ENCODE assay signal across 19 cellular contexts in genomic region chr10:25130911-25131310, GRCh38. TPM values are rescaled to one million over a fixed set of nuclear protein-coding genes. Genes with fewer than 3 reads are reported as not detected.
DNase-seq lines count a peak whose midpoint lies in the region; ATAC-seq and TF ChIP-seq lines count a peak whose summit lies in the region.
"Had no signal": no experiment of that assay in that cellular context is flagged by ENCODE, and none has a peak within 500 bp of the region (broad histone marks: within the 10 kb centered on the region; RNA-seq: fewer than 3 reads in every experiment).

No MANE protein-coding gene starts in this region.

- no peak for ATAC-seq in GM21619 (IDR thresholded peaks at IDR 0.05; ENCODE audit: unreplicated experiment)
- ATAC-seq: psoas muscle had no signal

- peak; percentile 6 for DNase-seq in EL
- DNase-seq in M059J (ENCODE audit: low read depth) = peak; percentile 0
- DNase-seq in cardiac fibroblast (ENCODE audit: low read depth in 2 of 2) = peak; percentile 45 to 77
- peak; percentile 6 for DNase-seq in skeletal muscle cell (ENCODE audit: low read depth)
- DNase-seq in NCI-H748 (lab: John Stamatoyannopoulos, UW; ENCODE audit: unreplicated experiment) = no peak
- DNase-seq in T-helper 2 cell = no peak
- no peak for DNase-seq in NCI-H1436 treated with DMSO at 0.1 percent for 48 hours (lab: John Stamatoyannopoulos, UW)
- DNase-seq: activated CD4-positive, CD25-positive, alpha-beta regulatory T cell treated with anti-CD3 and anti-CD28 coated beads, Interleukin-2, amount 50 U/mL, for 72 hours; colonic mucosa; hippocampal formation; NCI-H187 treated with DMSO at 0.1 percent for 48 hours; NCI-H345; Peyer's patch; psoas muscle; SK-N-SH; stimulated activated CD4-positive, alpha-beta T cell treated with anti-CD3 and anti-CD28 coated beads, Interleukin-4, amount 100 ng/mL, for 4 hours; stomach; T-helper 9 cell had no signal

- no peak for TF ChIP-seq CTCF in cardiac fibroblast (IDR thresholded peaks at IDR 0.05; ENCODE audit: low read depth, low read length)

- H3K4me3 ChIP-seq in cardiac fibroblast (replicated peaks in 1 of 2; ENCODE audit: low read depth in 2 of 2, low read length in 2 of 2) (no peak overlapping the region), skeletal muscle cell (ENCODE audit: low read depth, low read length) (no peak overlapping the region)
- H3K4me3 ChIP-seq: colonic mucosa, Peyer's patch, psoas muscle, stomach had no signal

RNA-seq across cellular contexts. Expression of gene GPR158, which starts 43.9 kb away (rescaled TPM):
- 0.02 TPM in 1 of 2 replicates, not detected in the other for total RNA-seq in M059J (2014; rRNA removed; shearing (Covaris generic))

Comparison
In these comparisons a context has a peak if more than half of its experiments do, and no peak if none do; other contexts are left out.
1. DNase-seq: peak in EL (single experiment), M059J (single experiment), cardiac fibroblast (2 of 2) and skeletal muscle cell (single experiment); none in NCI-H748 (single experiment), T-helper 2 cell (0 of 5) and NCI-H1436 treated with DMSO at 0.1 percent for 48 hours (single experiment).